Comparison of ENCODE assay signal across 8 cellular contexts in the genomic region with DNA sequence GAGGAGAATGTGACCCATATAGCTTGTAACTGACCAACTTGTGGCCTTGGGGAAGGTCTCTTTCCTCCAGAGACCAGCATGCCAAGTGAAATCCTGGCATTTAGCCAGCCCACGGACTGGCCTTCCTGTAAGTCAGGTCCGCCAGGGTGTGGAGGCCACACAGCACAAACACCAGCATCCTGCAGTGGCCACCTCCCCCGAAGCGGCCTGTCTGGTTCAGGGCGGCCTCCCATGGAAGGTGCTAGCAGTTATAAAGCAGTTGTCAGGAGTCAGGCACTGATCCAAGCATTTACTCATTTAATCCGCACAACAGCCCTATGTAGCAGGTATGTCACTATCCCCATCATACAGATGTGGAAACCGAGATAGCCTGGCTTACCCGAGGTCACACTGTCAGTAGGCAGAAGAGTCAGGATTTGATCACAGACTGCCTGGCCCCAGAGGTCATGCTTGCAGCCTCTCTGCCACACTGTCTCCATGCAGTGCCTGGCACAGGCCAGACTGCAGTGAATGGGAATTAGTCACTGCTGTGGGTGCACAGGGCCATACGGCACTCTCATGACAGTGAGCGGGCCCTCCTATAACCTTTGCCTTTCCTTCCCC. TPM values are rescaled to one million over a fixed set of nuclear protein-coding genes. Genes with fewer than 3 reads are reported as not detected.
DNase-seq lines count a peak whose midpoint lies in the region; ATAC-seq, FAIRE-seq and TF ChIP-seq lines count a peak whose summit lies in the region.

No MANE protein-coding gene starts in this region.

- TF ChIP-seq CTCF in HCT116 (IDR thresholded peaks at IDR 0.05 in 2 of 3, conservative IDR thresholded peaks at IDR 0.05 in 1 of 3; ENCODE audit: borderline replicate concordance in 1 of 3, insufficient read depth in 1 of 3, low read depth in 2 of 3, low read length in 2 of 3) (no peak), astrocyte of the spinal cord (IDR thresholded peaks at IDR 0.05; ENCODE audit: low read depth, low read length) (no peak), D721Med (IDR thresholded peaks at IDR 0.05; ENCODE audit: insufficient read depth, missing control alignments) (no peak), lower leg skin (IDR thresholded peaks at IDR 0.05) (no peak)

- no peak for ATAC-seq in HCT116
- peak; percentile 21 for ATAC-seq in left ventricle myocardium superior
- no peak for ATAC-seq in HG03095 (IDR thresholded peaks at IDR 0.05; ENCODE audit: unreplicated experiment)

- no peaks in the 10 kb centered on the region for H3K9me2 ChIP-seq in HCT116 (ENCODE audit: insufficient read depth)

- no TSS peak for BruUV-seq in HCT116 (replicated peaks; lab: Mats Ljungman, UMichigan)

- RAD21 ChIA-PET in HCT116 (lab: Charles Lee; ENCODE audit: low non-redundant PET in 1 of 2, low total read pairs in 2 of 2, uncharacterized antibody in 2 of 2, unreplicated experiment in 2 of 2): no interaction called here

- TF ChIP-seq POLR2A in HCT116 (IDR thresholded peaks at IDR 0.05; ENCODE audit: borderline replicate concordance, extremely low read depth, insufficient read depth, insufficient read length) (no peak), lower leg skin (IDR thresholded peaks at IDR 0.05) (no peak)

- no peak for FAIRE-seq in small intestine (lab: Jason Lieb, UNC)
- FAIRE-seq in D721Med (lab: Jason Lieb, UNC): no peak

- in situ Hi-C loops in astrocyte of the spinal cord (cut with HindIII; ENCODE audit: low sequenced_read_pairs): no loop called here

- peaks cover 63 to 84% of the 10 kb centered on the region in 2 experiments for H3K36me3 ChIP-seq in HCT116 (ENCODE audit: control insufficient read depth in 1 of 2, insufficient read depth in 2 of 2, low read length in 2 of 2)
- H3K36me3 ChIP-seq in small intestine (ENCODE audit: control insufficient read depth in 2 of 2, insufficient read depth in 2 of 2, low read length in 2 of 2): peaks cover 20 to 56% of the 10 kb centered on the region in 2 donors

- H3K9ac ChIP-seq in HCT116 (ENCODE audit: low read length): no peak overlapping the region

- H3K4me3 ChIP-seq in HCT116 (replicated peaks in 1 of 2; ENCODE audit: low read depth in 1 of 2, low read length in 2 of 2): no peak overlapping the region
- no peak overlapping the region for H3K4me3 ChIP-seq in astrocyte of the spinal cord (ENCODE audit: low read depth, low read length)
- H3K4me3 ChIP-seq in small intestine (ENCODE audit: low read depth in 1 of 2, low read length in 2 of 2): no peak overlapping the region
- no peak overlapping the region for H3K4me3 ChIP-seq in lower leg skin (ENCODE audit: low read depth, poor library complexity, severe bottlenecking)

- intact Hi-C loops in HCT116 (cut with micrococcal nuclease) (no loop called here), left ventricle myocardium superior (cut with micrococcal nuclease) (loop anchor here (10.0 kb wide), 1 partner anchor 53 kb away; no protein-coding TSS in a partner anchor), lower leg skin (cut with DNase I; ENCODE audit: low total_unique reads) (no loop called here)

- H3K79me2 ChIP-seq in HCT116 (ENCODE audit: insufficient read depth, low read length): peaks cover 59% of the 10 kb centered on the region; the same call in 1 of the 2 replicates

- H4K20me1 ChIP-seq in HCT116 (ENCODE audit: insufficient read depth): no peaks in the 10 kb centered on the region

- no peak for TF ChIP-seq RAD21 in HCT116 (IDR thresholded peaks at IDR 0.05; ENCODE audit: low read depth)

- no peaks in the 10 kb centered on the region for H3K9me3 ChIP-seq in HCT116 (ENCODE audit: control insufficient read depth in 1 of 2, insufficient read depth in 1 of 2, low read depth in 1 of 2, low read length in 2 of 2)
- H3K9me3 ChIP-seq in small intestine (ENCODE audit: control insufficient read depth, low read depth): no peaks in the 10 kb centered on the region

- H3K27me3 ChIP-seq in HCT116 (ENCODE audit: insufficient read depth, low read length): no peaks in the 10 kb centered on the region
- H3K27me3 ChIP-seq in small intestine (ENCODE audit: control insufficient read depth in 2 of 2, insufficient read depth in 2 of 2, low read length in 2 of 2): no peaks in the 10 kb centered on the region

- H3K4me1 ChIP-seq in HCT116 (ENCODE audit: control insufficient read depth in 1 of 2, insufficient read depth in 2 of 2, low read length in 2 of 2) (no peaks in the 10 kb centered on the region), small intestine (ENCODE audit: control insufficient read depth in 2 of 2, insufficient read depth in 1 of 2, low read depth in 1 of 2, low read length in 1 of 2) (no peaks in the 10 kb centered on the region)

- 74 to 79% (median 77%) methylated on average over 10 of the region's 10 CpGs for WGBS in small intestine, 3 donors
- WGBS in lower leg skin, 2 donors: 70 to 72% methylated on average over 8 to 10 of the region's 10 CpGs

- POLR2A ChIA-PET in HCT116 (lab: Charles Lee): no interaction called here

- H3K27ac ChIP-seq in HCT116 (ENCODE audit: low read depth, low read length) (peak overlapping the region; percentile 24; the same call in 1 of the 2 replicates), small intestine (ENCODE audit: low read depth in 1 of 2, low read length in 1 of 2) (peak overlapping the region; percentile 15 to 58)

- DNase-seq in HCT116 (ENCODE audit: low read depth, low spot score) (no peak), astrocyte of the spinal cord (ENCODE audit: low read depth, low spot score) (peak; percentile 57), left ventricle myocardium superior (peak; percentile 75), small intestine (peak; percentile 39), D341Med (ENCODE audit: low spot score) (no peak), D721Med (ENCODE audit: insufficient read length, low spot score) (no peak), lower leg skin (ENCODE audit: low spot score in 2 of 2) (no peak)

- no peak overlapping the region for H3K4me2 ChIP-seq in HCT116 (ENCODE audit: low read length)

- CTCF ChIA-PET in HCT116 (lab: Charles Lee): no interaction called here

- H2AFZ ChIP-seq in HCT116 (ENCODE audit: low read depth, low read length, poor library complexity, severe bottlenecking): no peak overlapping the region

TF ChIP-seq in HCT116, 20 proteins besides CTCF, POLR2A, EP300 and RAD21:
- TF ChIP-seq POLR2AphosphoS5 (IDR thresholded peaks at IDR 0.05; ENCODE audit: low read depth, low read length): peak; percentile 20; the same call in 1 of the 2 replicates
- TF ChIP-seq EZH2phosphoT487 (IDR thresholded peaks at IDR 0.05; ENCODE audit: borderline replicate concordance): no peak
- TF ChIP-seq ZFX (IDR thresholded peaks at IDR 0.05): no peak

RNA-seq across cellular contexts. Expression of a gene that starts 36.7 kb away (rescaled TPM):
- total RNA-seq in HCT116 (2021; ENCODE audit: unreplicated experiment): 8.8 TPM
- 8.6 and 10.4 TPM in 2 replicates for polyA plus RNA-seq in HCT116 (2012)
- total RNA-seq in left ventricle myocardium superior: not detected
- 10 to 100 TPM in 1 of 3 donors, 1 to 10 TPM in 2; 2.4 to 26.1 (median 2.7) TPM for polyA plus RNA-seq in small intestine
- 10 to 100 TPM in 3 of 4 donors, 1 to 10 TPM in 1; 7.6 to 20.0 (median 12.9) TPM for total RNA-seq in lower leg skin

Comparison
In these comparisons a context has a peak if more than half of its experiments do, and no peak if none do; other contexts are left out.
1. DNase-seq: peak in astrocyte of the spinal cord (single experiment), left ventricle myocardium superior (single experiment) and small intestine (single experiment); none in HCT116 (single experiment), D341Med (single experiment), D721Med (single experiment) and lower leg skin (0 of 2).